ENCODE assay signal across 25 cellular contexts in the genomic region with DNA sequence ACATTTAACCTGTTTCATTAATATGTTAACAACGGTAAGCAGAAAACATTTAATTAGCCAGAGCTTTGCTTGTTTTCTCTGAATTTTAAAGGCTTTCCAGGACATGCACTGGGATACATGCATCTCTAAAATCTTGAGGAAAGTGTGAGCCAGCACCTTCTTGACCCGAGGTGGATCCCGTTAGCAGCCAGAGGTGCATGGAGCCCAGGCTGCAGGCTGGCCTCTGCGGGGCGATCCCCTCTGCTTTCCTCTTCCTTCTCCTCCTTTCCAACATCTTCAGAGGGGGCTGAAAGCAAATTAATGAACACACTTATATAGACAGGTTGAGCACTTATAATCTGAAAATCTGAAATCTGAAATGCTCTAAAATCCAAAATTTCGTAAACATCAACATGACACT.
"Had no signal": no experiment of that assay in that cellular context is flagged by ENCODE, and none has a peak within 500 bp of the region (broad histone marks: within the 10 kb centered on the region; RNA-seq: fewer than 3 reads in every experiment).

No MANE protein-coding gene starts in this region.

- H3K27ac ChIP-seq: colonic mucosa, epithelial cell of prostate, esophagus squamous epithelium, gastrocnemius medialis, heart right ventricle, left lung had no signal

- H3K27me3 ChIP-seq: colonic mucosa, esophagus squamous epithelium, gastrocnemius medialis, heart right ventricle, left lung had no signal

- ATAC-seq: effector memory CD8-positive, alpha-beta T cell; esophagus mucosa; gastrocnemius medialis; heart right ventricle; left cardiac atrium; left lung; left ventricle myocardium superior had no signal

- H3K4me3 ChIP-seq: colonic mucosa, esophagus squamous epithelium, gastrocnemius medialis, heart right ventricle, left lung, lung had no signal

- H3K27ac Mint-ChIP-seq: dendritic cell treated with granulocyte-macrophage colony-stimulating factor and Interleukin-4, amounts not matched to agents 40 ng/mL and 50 ng/mL, for 4 days; effector memory CD8-positive, alpha-beta T cell; endodermal cell; memory B cell had no signal

- H3K27me3 Mint-ChIP-seq: dendritic cell treated with granulocyte-macrophage colony-stimulating factor and Interleukin-4, amounts not matched to agents 40 ng/mL and 50 ng/mL, for 4 days had no signal

- DNase-seq: colonic mucosa; cortex of kidney; effector CD8-positive, alpha-beta T cell; effector memory CD8-positive, alpha-beta T cell; endodermal cell; erythroblast; esophagus squamous epithelium; foreskin fibroblast; foreskin melanocyte; gastrocnemius medialis; glutamatergic neuron; head of caudate nucleus; heart right ventricle; hippocampal formation; left cardiac atrium; left lung; left ventricle myocardium superior; mammary epithelial cell; mesendoderm; midbrain had no signal

- H3K4me3 Mint-ChIP-seq: dendritic cell treated with granulocyte-macrophage colony-stimulating factor and Interleukin-4, amounts not matched to agents 40 ng/mL and 50 ng/mL, for 4 days; effector memory CD8-positive, alpha-beta T cell; endodermal cell; memory B cell had no signal

- H3K9me3 ChIP-seq: colonic mucosa, esophagus squamous epithelium, gastrocnemius medialis, heart right ventricle, left lung had no signal

- H3K9me3 Mint-ChIP-seq: dendritic cell treated with granulocyte-macrophage colony-stimulating factor and Interleukin-4, amounts not matched to agents 40 ng/mL and 50 ng/mL, for 4 days; effector memory CD8-positive, alpha-beta T cell; endodermal cell; memory B cell had no signal

- H3K4me1 Mint-ChIP-seq: endodermal cell, memory B cell had no signal

- H3K36me3 Mint-ChIP-seq: memory B cell had no signal

- H3K36me3 ChIP-seq: colonic mucosa, esophagus squamous epithelium, gastrocnemius medialis, heart right ventricle, left lung had no signal

- H3K4me1 ChIP-seq: colonic mucosa, esophagus squamous epithelium, gastrocnemius medialis, heart right ventricle, left lung had no signal
